ENCODE assay signal across 12 cellular contexts in the genomic region with DNA sequence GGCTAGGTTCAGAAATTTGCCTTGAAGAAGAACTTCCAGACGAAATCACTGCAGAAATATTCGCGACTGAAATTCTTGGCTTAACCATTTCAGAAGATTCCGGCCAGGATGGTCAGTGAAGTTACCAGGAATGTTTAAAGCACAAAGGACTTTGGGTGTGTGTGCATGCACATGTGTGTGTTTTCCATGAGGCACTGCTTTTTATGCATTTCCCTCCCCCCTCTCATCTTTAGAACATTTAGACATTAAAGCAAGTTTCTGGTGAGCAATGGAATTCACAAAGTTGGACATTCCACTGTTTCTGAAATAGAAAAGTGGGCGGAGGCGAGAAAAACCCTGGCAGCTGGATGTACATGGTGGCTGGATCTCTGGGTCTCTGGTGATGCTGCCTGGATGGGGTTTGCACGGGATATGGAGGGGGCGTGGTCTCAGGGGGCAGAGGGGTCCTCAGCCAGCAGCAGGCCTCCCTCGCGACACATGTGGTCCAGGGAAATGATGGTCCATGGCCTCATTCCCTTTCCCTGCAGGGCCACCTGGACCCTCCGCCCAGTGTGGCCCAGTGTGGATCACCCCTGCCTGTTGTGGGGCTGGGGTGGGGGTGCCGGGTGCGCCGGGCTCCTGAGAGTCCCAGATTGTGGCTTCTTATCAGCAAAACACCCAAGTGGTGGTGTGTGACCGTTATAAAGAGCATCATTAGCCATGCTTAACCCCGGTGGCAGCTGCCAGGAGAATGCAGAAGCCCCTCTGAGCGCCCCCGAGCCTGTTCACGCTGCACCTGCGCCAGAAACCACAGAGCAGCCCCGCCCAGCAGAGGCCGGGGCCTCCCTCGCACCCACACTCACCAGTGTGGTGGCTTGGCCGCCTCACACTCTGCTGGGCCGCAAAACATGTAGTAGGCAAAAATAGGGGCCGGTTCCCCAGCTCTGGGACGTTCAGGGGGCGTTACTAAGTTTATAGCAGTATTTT. TPM values are rescaled to one million over a fixed set of nuclear protein-coding genes. Genes with fewer than 3 reads are reported as not detected.
DNase-seq lines count a peak whose midpoint lies in the region; ATAC-seq and TF ChIP-seq lines count a peak whose summit lies in the region.
"Had no signal": no experiment of that assay in that cellular context is flagged by ENCODE, and none has a peak within 500 bp of the region (broad histone marks: within the 10 kb centered on the region; RNA-seq: fewer than 3 reads in every experiment).

No MANE protein-coding gene starts in this region.

- ATAC-seq in stimulated activated effector memory CD8-positive, alpha-beta T cell treated with anti-CD3 and anti-CD28 coated beads, Interleukin-12 subunit alpha, Interleukin-12 subunit beta, amount 100 ng/mL, for 72 hours = peak; percentile 61
- ATAC-seq in gastrocnemius medialis (no peak), HG03097 (IDR thresholded peaks at IDR 0.05; ENCODE audit: low FRiP score, unreplicated experiment) (no peak)

- H3K27ac ChIP-seq in KOPT-K1 (ENCODE audit: low read depth, low read length, poor library complexity, severe bottlenecking) (peak overlapping the region; percentile 77), gastrocnemius medialis (no peak overlapping the region), colonic mucosa (no peak overlapping the region)
- H3K27ac ChIP-seq: pancreas had no signal

- intact Hi-C loops in gastrocnemius medialis (cut with DNase I; ENCODE audit: low total_unique reads) = no loop called here
- intact Hi-C loops in colonic mucosa (cut with DNase I) = no loop called here

- H3K36me3 Mint-ChIP-seq in stimulated activated effector memory CD8-positive, alpha-beta T cell treated with anti-CD3 and anti-CD28 coated beads, Interleukin-12 subunit alpha, Interleukin-12 subunit beta, amount 100 ng/mL, for 72 hours = no peaks in the 10 kb centered on the region

- no peaks in the 10 kb centered on the region for H3K9me3 Mint-ChIP-seq in stimulated activated effector memory CD8-positive, alpha-beta T cell treated with anti-CD3 and anti-CD28 coated beads, Interleukin-12 subunit alpha, Interleukin-12 subunit beta, amount 100 ng/mL, for 72 hours

- H3K9me3 ChIP-seq in KOPT-K1 (ENCODE audit: insufficient read depth, low read length, poor library complexity, severe bottlenecking) (peaks cover 11% of the 10 kb centered on the region), gastrocnemius medialis (no peaks in the 10 kb centered on the region), colonic mucosa (no peaks in the 10 kb centered on the region)
- H3K9me3 ChIP-seq: pancreas had no signal

- peaks cover 18% of the 10 kb centered on the region for H3K4me1 Mint-ChIP-seq in stimulated activated effector memory CD8-positive, alpha-beta T cell treated with anti-CD3 and anti-CD28 coated beads, Interleukin-12 subunit alpha, Interleukin-12 subunit beta, amount 100 ng/mL, for 72 hours

- H3K9ac ChIP-seq in colonic mucosa (ENCODE audit: low read depth in 2 of 2, low read length in 2 of 2) = no peak overlapping the region

- H3K36me3 ChIP-seq in KOPT-K1 (ENCODE audit: insufficient read depth, low read length) (no peaks in the 10 kb centered on the region), gastrocnemius medialis (no peaks in the 10 kb centered on the region), colonic mucosa (no peaks in the 10 kb centered on the region)
- H3K36me3 ChIP-seq: pancreas had no signal

- H3K27me3 ChIP-seq in gastrocnemius medialis (no peaks in the 10 kb centered on the region), colonic mucosa (no peaks in the 10 kb centered on the region)
- H3K27me3 ChIP-seq: pancreas had no signal

- no peak overlapping the region for H3K27ac Mint-ChIP-seq in stimulated activated effector memory CD8-positive, alpha-beta T cell treated with anti-CD3 and anti-CD28 coated beads, Interleukin-12 subunit alpha, Interleukin-12 subunit beta, amount 100 ng/mL, for 72 hours
- H3K27ac Mint-ChIP-seq: activated naive CD4-positive, alpha-beta T cell treated with anti-CD3 and anti-CD28 coated beads, Interleukin-2, amount 50 U/mL, for 72 hours had no signal

- H3K4me3 ChIP-seq in gastrocnemius medialis (no peak overlapping the region), colonic mucosa (no peak overlapping the region)
- H3K4me3 ChIP-seq: pancreas had no signal

- TF ChIP-seq POLR2A in erythroblast (IDR thresholded peaks at IDR 0.05; ENCODE audit: low read length) = no peak
- TF ChIP-seq POLR2A in gastrocnemius medialis (IDR thresholded peaks at IDR 0.05) = no peak

- in situ Hi-C loops in GM13977 (cut with MboI; ENCODE audit: low pct_unique_long_range_greater_than_20kb, low sequenced_read_pairs, unreplicated experiment) (no loop called here), gastrocnemius medialis (cut with MboI; ENCODE audit: low sequenced_read_pairs in 4 of 4) (no loop called here)

- TF ChIP-seq CTCF in GM13977 (IDR thresholded peaks at IDR 0.05; ENCODE audit: extremely low read depth, insufficient read depth, missing control alignments) = no peak
- no peak for TF ChIP-seq CTCF in gastrocnemius medialis (IDR thresholded peaks at IDR 0.05 in 4 of 5, conservative IDR thresholded peaks at IDR 0.05 in 1 of 5)
- TF ChIP-seq CTCF in colonic mucosa (IDR thresholded peaks at IDR 0.05) = no peak

- H3K4me3 Mint-ChIP-seq in stimulated activated effector memory CD8-positive, alpha-beta T cell treated with anti-CD3 and anti-CD28 coated beads, Interleukin-12 subunit alpha, Interleukin-12 subunit beta, amount 100 ng/mL, for 72 hours = no peak overlapping the region

- peak; percentile 62 for DNase-seq in GM13977 (ENCODE audit: low spot score)
- peak; percentile 55 to 85 for DNase-seq in erythroblast (lab: John Stamatoyannopoulos, UW)
- DNase-seq in stimulated activated effector memory CD8-positive, alpha-beta T cell treated with anti-CD3 and anti-CD28 coated beads, Interleukin-12 subunit alpha, Interleukin-12 subunit beta, amount 100 ng/mL, for 72 hours (ENCODE audit: low spot score in 2 of 2) = no peak
- no peak for DNase-seq in gastrocnemius medialis
- DNase-seq in RKO (ENCODE audit: low spot score) = no peak
- DNase-seq in colonic mucosa = no peak
- DNase-seq: MM.1S, pancreas, SW 1271 had no signal

- peaks cover 19% of the 10 kb centered on the region in 2 donors for H3K4me1 ChIP-seq in gastrocnemius medialis
- H3K4me1 ChIP-seq in colonic mucosa = no peaks in the 10 kb centered on the region
- H3K4me1 ChIP-seq: pancreas had no signal

RNA-seq across cellular contexts. Expression of a gene that starts 17.8 kb away (rescaled TPM):
- total RNA-seq in gastrocnemius medialis (10 to 100 TPM in 3 of 4 donors, 1 to 10 TPM in 1; 9.8 to 23.5 (median 13.7) TPM), colonic mucosa (10 to 100 TPM in 1 of 2 donors, 1 to 10 TPM in 1; 7.0 to 10.0 TPM)

Comparison
In these comparisons a context has a peak if more than half of its experiments do, and no peak if none do; other contexts are left out.
1. DNase-seq: peak in GM13977 (single experiment) and erythroblast (2 of 2); none in stimulated activated effector memory CD8-positive, alpha-beta T cell treated with anti-CD3 and anti-CD28 coated beads, Interleukin-12 subunit alpha, Interleukin-12 subunit beta, amount 100 ng/mL, for 72 hours (0 of 2), gastrocnemius medialis (0 of 2), RKO (single experiment) and colonic mucosa (single experiment).